ENCODE assay signal across 13 cellular contexts in genomic region chr5:124034963-124035362, GRCh38.
DNase-seq lines count a peak whose midpoint lies in the region; ATAC-seq, FAIRE-seq and TF ChIP-seq lines count a peak whose summit lies in the region.
"Had no signal": no experiment of that assay in that cellular context is flagged by ENCODE, and none has a peak within 500 bp of the region (broad histone marks: within the 10 kb centered on the region; RNA-seq: fewer than 3 reads in every experiment).

No MANE protein-coding gene starts in this region.

- H3K36me3 ChIP-seq in pancreas = no peaks in the 10 kb centered on the region
- H3K36me3 ChIP-seq in effector memory CD4-positive, alpha-beta T cell (ENCODE audit: control insufficient read depth, insufficient read depth, low read length) = no peaks in the 10 kb centered on the region

- H3K27me3 ChIP-seq in pancreas = no peaks in the 10 kb centered on the region
- no peaks in the 10 kb centered on the region for H3K27me3 ChIP-seq in effector memory CD4-positive, alpha-beta T cell (replicated peaks; ENCODE audit: control insufficient read depth, insufficient read depth, low read length, poor library complexity, severe bottlenecking)

- no peak overlapping the region for H3K4me3 ChIP-seq in pancreas
- H3K4me3 ChIP-seq in effector memory CD4-positive, alpha-beta T cell (ENCODE audit: insufficient read depth, low read depth, low read length, poor library complexity, severe bottlenecking) = no peak overlapping the region

- FAIRE-seq in pancreas (lab: Jason Lieb, UNC) = no peak
- FAIRE-seq: astrocyte had no signal

- no peak for TF ChIP-seq CTCF in pancreas (IDR thresholded peaks at IDR 0.05)

- WGBS in pancreas, 2 donors = 78 to 81% methylated on average over 6 of the region's 6 CpGs

- H3K27ac ChIP-seq in pancreas = no peak overlapping the region
- no peak overlapping the region for H3K27ac ChIP-seq in effector memory CD4-positive, alpha-beta T cell (ENCODE audit: insufficient read depth, low read length, poor library complexity, severe bottlenecking)

- intact Hi-C loops in pancreas (cut with DNase I) = no loop called here

- no peaks in the 10 kb centered on the region for H3K9me3 ChIP-seq in pancreas
- no peaks in the 10 kb centered on the region for H3K9me3 ChIP-seq in effector memory CD4-positive, alpha-beta T cell (ENCODE audit: control insufficient read depth, low read length)

- no peak for DNase-seq in pancreas
- no peak for DNase-seq in effector memory CD4-positive, alpha-beta T cell
- DNase-seq in iPS-NIHi11 (ENCODE audit: low spot score) = no peak
- DNase-seq in cerebellar cortex (ENCODE audit: low spot score) = no peak
- no peak for DNase-seq in DMS 273 treated with DMSO at 0.1 percent for 48 hours (lab: John Stamatoyannopoulos, UW)
- DNase-seq: activated CD4-positive, alpha-beta memory T cell treated with anti-CD3 and anti-CD28 coated beads, Interleukin-2, amount 10 ng/mL, durations not matched to agents 7 days and 5 days; NCI-H1092 treated with DMSO at 0.1 percent for 48 hours; Right ventricle myocardium superior had no signal

- peaks cover 0 to 5% (median 0%) of the 10 kb centered on the region in 3 donors for H3K4me1 ChIP-seq in pancreas
- H3K4me1 ChIP-seq in effector memory CD4-positive, alpha-beta T cell (ENCODE audit: control insufficient read depth, insufficient read depth, low read length, poor library complexity, severe bottlenecking) = no peaks in the 10 kb centered on the region

- ATAC-seq in GM19023 (IDR thresholded peaks at IDR 0.05; ENCODE audit: unreplicated experiment) (peak; percentile 96), HG02571 (IDR thresholded peaks at IDR 0.05; ENCODE audit: unreplicated experiment) (peak; percentile 98), HG03432 (IDR thresholded peaks at IDR 0.05; ENCODE audit: unreplicated experiment) (peak; percentile 99), pancreas (peak in 3 of 4 donors; percentile 17 to 73 (median 63))
- ATAC-seq: left lobe of liver had no signal
